ENCODE assay signal across 14 cellular contexts in genomic region chr11:96051820-96052219, GRCh38.
A peak's percentile ranks its signal among the peaks of the same experiment; 100 is the strongest.
DNase-seq lines count a peak whose midpoint lies in the region; ATAC-seq lines count a peak whose summit lies in the region.
"Had no signal": no experiment of that assay in that cellular context is flagged by ENCODE, and none has a peak within 500 bp of the region (broad histone marks: within the 10 kb centered on the region; RNA-seq: fewer than 3 reads in every experiment).

No MANE protein-coding gene starts in this region.

- DNase-seq in ELR (ENCODE audit: low read depth) (peak; percentile 65), GDM1 (lab: John Stamatoyannopoulos, UW) (no peak), HuH-7 (ENCODE audit: low spot score) (no peak), NCI-H2081 treated with DMSO at 0.1 percent for 48 hours (lab: John Stamatoyannopoulos, UW) (no peak)
- no peak for DNase-seq in stimulated activated CD8-positive, alpha-beta memory T cell treated with anti-CD3 and anti-CD28 coated beads, Interleukin-4, amount 100 ng/mL, for 48 hours
- DNase-seq: BE2C; caudate nucleus; hippocampal formation; NCI-H1092; stimulated activated CD4-positive, alpha-beta T cell treated with anti-CD3 and anti-CD28 coated beads, Interleukin-4, amount 100 ng/mL, for 4 hours had no signal

- ATAC-seq in GM18909 (IDR thresholded peaks at IDR 0.05; ENCODE audit: poor library complexity, unreplicated experiment) (peak; percentile 97), HG02571 (IDR thresholded peaks at IDR 0.05; ENCODE audit: unreplicated experiment) (peak; percentile 94), HG03457 (IDR thresholded peaks at IDR 0.05; ENCODE audit: unreplicated experiment) (peak; percentile 90)
- ATAC-seq: GM23338 had no signal
